Comparison of ENCODE assay signal across 9 cellular contexts in genomic region chr19:50906217-50906616, GRCh38. TPM values are rescaled to one million over a fixed set of nuclear protein-coding genes. Genes with fewer than 3 reads are reported as not detected.
DNase-seq lines count a peak whose midpoint lies in the region; ATAC-seq and TF ChIP-seq lines count a peak whose summit lies in the region.
"Had no signal": no experiment of that assay in that cellular context is flagged by ENCODE, and none has a peak within 500 bp of the region (broad histone marks: within the 10 kb centered on the region; RNA-seq: fewer than 3 reads in every experiment).

No MANE protein-coding gene starts in this region.

- no peak for TF ChIP-seq POLR2A in testis (IDR thresholded peaks at IDR 0.05)

- POLR2A ChIA-PET in AG04449 (lab: Yijun Ruan, JAX), result no interaction called here

- H3K27me3 ChIP-seq in H7 (ENCODE audit: control insufficient read depth, insufficient read depth, low read length) (peaks cover 26% of the 10 kb centered on the region), testis (no peaks in the 10 kb centered on the region)

- ATAC-seq in GM18520 (IDR thresholded peaks at IDR 0.05; ENCODE audit: unreplicated experiment) (no peak), HG03571 (IDR thresholded peaks at IDR 0.05; ENCODE audit: unreplicated experiment) (no peak)
- ATAC-seq: activated naive CD4-positive, alpha-beta T cell treated with anti-CD3 and anti-CD28 coated beads, Interleukin-2, amount 50 U/mL, for 72 hours had no signal

- H3K9me3 ChIP-seq in testis, result no peaks in the 10 kb centered on the region

- H3K4me3 ChIP-seq in AG04449 (ENCODE audit: low read depth, low read length) (no peak overlapping the region), H7 (ENCODE audit: insufficient read depth, low read depth, low read length) (no peak overlapping the region), WI38 (ENCODE audit: low read depth, low read length) (no peak overlapping the region), fibroblast of the aortic adventitia (ENCODE audit: low read depth, low read length) (no peak overlapping the region), testis (no peak overlapping the region)

- CTCF ChIA-PET in AG04449 (lab: Yijun Ruan, JAX), result interaction anchor here (1.0 to 1.6 kb wide), 2 partner anchors 16 to 369 kb away, joined by 3 to 12 read pairs; no protein-coding TSS in a partner anchor

- TF ChIP-seq CTCF in AG04449 (IDR thresholded peaks at IDR 0.05; ENCODE audit: insufficient read depth, low read length, missing control alignments), result peak; percentile 26
- peak; percentile 21; the same call in 1 of the 2 replicates for TF ChIP-seq CTCF in WI38 (IDR thresholded peaks at IDR 0.05; ENCODE audit: low read depth, low read length)
- TF ChIP-seq CTCF in fibroblast of the aortic adventitia (IDR thresholded peaks at IDR 0.05; ENCODE audit: insufficient read depth, low read length), result peak; percentile 58
- TF ChIP-seq CTCF in testis (IDR thresholded peaks at IDR 0.05), result peak in 1 of 3 experiments; percentile 33

- no peak for DNase-seq in AG04449 (ENCODE audit: low read depth, low spot score)
- peak; percentile 88 for DNase-seq in H7
- DNase-seq in fibroblast of the aortic adventitia (ENCODE audit: low read depth), result peak; percentile 12
- DNase-seq in testis, result peak; percentile 52
- DNase-seq in NCI-H1092 (lab: John Stamatoyannopoulos, UW), result no peak

- no peak overlapping the region for H3K27ac ChIP-seq in testis

- intact Hi-C loops in testis (cut with DNase I; ENCODE audit: low total_unique reads), result no loop called here

- H3K36me3 ChIP-seq in H7 (replicated peaks; ENCODE audit: control insufficient read depth, insufficient read depth, low read length) (no peaks in the 10 kb centered on the region), testis (ENCODE audit: low read depth, missing control alignments) (no peaks in the 10 kb centered on the region)

- no peaks in the 10 kb centered on the region for H3K4me1 ChIP-seq in testis

- WGBS in testis, 2 donors, result 49 to 50% methylated on average over 5 of the region's 5 CpGs

RNA-seq across cellular contexts. Expression of gene KLK4, which starts 5.0 kb away (rescaled TPM):
- total RNA-seq in H7 (2014; rRNA removed; shearing (Covaris generic)), result not detected in 2 replicates
- total RNA-seq in fibroblast of the aortic adventitia (ENCODE audit: low replicate concordance) (not detected in 2 replicates), testis (under 1 TPM; 0.31 to 0.55 TPM)
- 2.9 TPM for polyA plus RNA-seq in testis (ENCODE audit: insufficient read depth, low read depth, low replicate concordance)
- total RNA-seq: activated naive CD4-positive, alpha-beta T cell treated with anti-CD3 and anti-CD28 coated beads, Interleukin-2, amount 50 U/mL, for 72 hours had no signal

RNA-seq across cellular contexts. Expression of gene KLK2, which starts 33.0 kb away (rescaled TPM):
- not detected in 2 replicates for total RNA-seq in H7 (2014; rRNA removed; shearing (Covaris generic))
- total RNA-seq in fibroblast of the aortic adventitia (ENCODE audit: low replicate concordance), result not detected in 2 replicates
- 10 to 100 TPM; 19.3 to 38.3 TPM for total RNA-seq in testis
- polyA plus RNA-seq in testis (ENCODE audit: insufficient read depth, low read depth, low replicate concordance), result 30.7 TPM

RNA-seq across cellular contexts. Expression of gene KLK5, which starts 46.6 kb away (rescaled TPM):
- total RNA-seq in H7 (2014; rRNA removed; shearing (Covaris generic)), result 1.7 TPM in 1 of 2 replicates, not detected in the other
- 0.99 TPM in 1 of 2 replicates, not detected in the other for total RNA-seq in fibroblast of the aortic adventitia (ENCODE audit: low replicate concordance)
- 10 to 100 TPM in 1 of 2 donors, 1 to 10 TPM in 1; 5.6 to 13.9 TPM for total RNA-seq in testis
- 25.4 TPM for polyA plus RNA-seq in testis (ENCODE audit: insufficient read depth, low read depth, low replicate concordance)
- total RNA-seq: activated naive CD4-positive, alpha-beta T cell treated with anti-CD3 and anti-CD28 coated beads, Interleukin-2, amount 50 U/mL, for 72 hours had no signal

RNA-seq across cellular contexts. Expression of gene KLK3, which starts 51.5 kb away (rescaled TPM):
- total RNA-seq in H7 (2014; rRNA removed; shearing (Covaris generic)), result not detected in 2 replicates
- total RNA-seq in fibroblast of the aortic adventitia (ENCODE audit: low replicate concordance) (not detected in 2 replicates), testis (under 1 TPM; 0.63 to 0.81 TPM)
- 1.3 TPM for polyA plus RNA-seq in testis (ENCODE audit: insufficient read depth, low read depth, low replicate concordance)
- total RNA-seq: activated naive CD4-positive, alpha-beta T cell treated with anti-CD3 and anti-CD28 coated beads, Interleukin-2, amount 50 U/mL, for 72 hours had no signal

Comparison
In these comparisons a context has a peak if more than half of its experiments do, and no peak if none do; other contexts are left out.
1. DNase-seq: peak in H7 (single experiment), fibroblast of the aortic adventitia (single experiment) and testis (single experiment); none in AG04449 (single experiment) and NCI-H1092 (single experiment).
2. RNA of gene KLK2, which starts 33.0 kb away (total RNA-seq): 19.3 to 38.3 TPM in testis; not detected in H7 and not detected in fibroblast of the aortic adventitia; every median in the first group is over 10 times any median in the second.